In the genomic region with DNA sequence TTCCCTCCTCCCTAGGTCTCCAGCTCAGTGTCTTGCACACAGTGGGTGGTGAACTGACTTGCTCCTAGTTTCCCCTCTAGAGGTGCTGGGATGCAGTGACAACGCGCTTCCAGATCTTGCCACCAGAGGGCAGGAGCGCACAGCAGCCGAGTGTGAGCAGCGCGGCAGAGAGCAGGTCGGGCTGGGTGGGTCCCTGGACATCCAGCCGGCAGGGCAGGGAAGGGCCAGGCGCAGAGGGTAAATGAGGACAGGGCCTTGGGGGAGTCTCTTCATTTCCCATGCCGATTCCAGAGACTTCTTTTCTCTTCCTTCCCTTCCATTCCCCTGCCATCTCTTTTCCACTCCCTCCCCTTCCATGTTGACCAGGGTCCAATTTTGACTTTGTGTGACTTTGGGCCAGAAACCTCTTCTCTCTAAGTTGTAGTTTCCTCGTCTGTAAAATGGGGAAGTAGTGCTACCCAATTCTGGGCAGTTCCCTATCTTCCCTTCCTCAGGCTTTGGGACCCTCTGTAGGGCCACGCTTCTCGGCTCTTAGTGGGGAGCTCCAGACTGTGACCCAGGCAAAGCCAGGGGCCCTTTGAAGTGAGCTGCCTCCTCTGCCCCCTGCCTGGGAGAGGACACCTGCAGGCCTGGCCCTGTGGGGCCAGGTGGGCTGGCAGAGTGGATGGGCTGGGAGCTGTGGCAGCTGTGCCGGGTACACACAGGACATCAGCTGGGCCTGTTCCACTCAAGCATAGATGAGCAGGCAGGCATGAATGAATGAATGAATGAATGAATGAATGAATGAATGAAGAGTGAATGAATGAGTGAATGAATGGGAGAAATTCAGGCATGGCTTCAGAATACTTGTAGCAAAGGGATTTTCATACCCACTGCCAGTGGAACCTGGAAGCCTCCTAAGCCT, we compare ENCODE assay signal across 8 cellular contexts. TPM values are rescaled to one million over a fixed set of nuclear protein-coding genes. Genes with fewer than 3 reads are reported as not detected.
DNase-seq lines count a peak whose midpoint lies in the region; ATAC-seq and TF ChIP-seq lines count a peak whose summit lies in the region.

No MANE protein-coding gene starts in this region.

- peak; percentile 68 for ATAC-seq in GM19324 (IDR thresholded peaks at IDR 0.05; ENCODE audit: low FRiP score, unreplicated experiment)
- peak; percentile 74 for ATAC-seq in HG03439 (IDR thresholded peaks at IDR 0.05; ENCODE audit: unreplicated experiment)
- peak; percentile 87 for ATAC-seq in memory B cell (ENCODE audit: low read depth)

- no peaks in the 10 kb centered on the region for H3K9me3 Mint-ChIP-seq in activated CD4-positive, alpha-beta memory T cell treated with anti-CD3 and anti-CD28 coated beads, Interleukin-2, amount 10 ng/mL, durations not matched to agents 7 days and 5 days
- no peaks in the 10 kb centered on the region for H3K9me3 Mint-ChIP-seq in memory B cell

- peak overlapping the region; percentile 7; the same call in 1 of the 2 replicates for H3K27ac ChIP-seq in C4-2B

- peak; percentile 97 for TF ChIP-seq CTCF in C4-2B (conservative IDR thresholded peaks at IDR 0.05)

- H3K36me3 Mint-ChIP-seq in activated CD4-positive, alpha-beta memory T cell treated with anti-CD3 and anti-CD28 coated beads, Interleukin-2, amount 10 ng/mL, durations not matched to agents 7 days and 5 days (ENCODE audit: low read depth): no peaks in the 10 kb centered on the region
- H3K36me3 Mint-ChIP-seq in memory B cell: no peaks in the 10 kb centered on the region

- POLR2A ChIA-PET in activated CD4-positive, alpha-beta memory T cell treated with anti-CD3 and anti-CD28 coated beads, Interleukin-2, amount 10 ng/mL, durations not matched to agents 7 days and 5 days (lab: Charles Lee): interaction anchor here (0.7 to 6.1 kb wide), 35 partner anchors 13 to 378 kb away, joined by 3 to 56 read pairs (median 4); a partner anchor contains a TSS

- CTCF ChIA-PET in activated CD4-positive, alpha-beta memory T cell treated with anti-CD3 and anti-CD28 coated beads, Interleukin-2, amount 10 ng/mL, durations not matched to agents 7 days and 5 days (lab: Charles Lee): interaction anchor here (0.6 to 10.2 kb wide), 55 partner anchors 10 to 609 kb away, joined by 3 to 154 read pairs (median 4); a partner anchor contains a TSS

- H3K27ac Mint-ChIP-seq in activated CD4-positive, alpha-beta memory T cell treated with anti-CD3 and anti-CD28 coated beads, Interleukin-2, amount 10 ng/mL, durations not matched to agents 7 days and 5 days: peak overlapping the region; percentile 98
- peak overlapping the region; percentile 11 for H3K27ac Mint-ChIP-seq in memory B cell

- peak overlapping the region; percentile 72 for H3K4me3 Mint-ChIP-seq in activated CD4-positive, alpha-beta memory T cell treated with anti-CD3 and anti-CD28 coated beads, Interleukin-2, amount 10 ng/mL, durations not matched to agents 7 days and 5 days
- H3K4me3 Mint-ChIP-seq in memory B cell: peak overlapping the region; percentile 81

- H3K27me3 Mint-ChIP-seq in activated CD4-positive, alpha-beta memory T cell treated with anti-CD3 and anti-CD28 coated beads, Interleukin-2, amount 10 ng/mL, durations not matched to agents 7 days and 5 days: no peaks in the 10 kb centered on the region
- H3K27me3 Mint-ChIP-seq in memory B cell: peaks cover 5% of the 10 kb centered on the region

- peaks cover 49% of the 10 kb centered on the region for H3K4me1 Mint-ChIP-seq in activated CD4-positive, alpha-beta memory T cell treated with anti-CD3 and anti-CD28 coated beads, Interleukin-2, amount 10 ng/mL, durations not matched to agents 7 days and 5 days
- H3K4me1 Mint-ChIP-seq in memory B cell: peaks cover 21% of the 10 kb centered on the region

- DNase-seq in NCI-H774 (lab: John Stamatoyannopoulos, UW): peak; percentile 74
- peak; percentile 92 for DNase-seq in activated CD4-positive, alpha-beta memory T cell treated with anti-CD3 and anti-CD28 coated beads, Interleukin-2, amount 10 ng/mL, durations not matched to agents 7 days and 5 days
- peak; percentile 79 for DNase-seq in effector CD4-positive, alpha-beta T cell
- peak; percentile 88 to 95 for DNase-seq in memory B cell (ENCODE audit: low spot score in 2 of 2)
- DNase-seq in stimulated activated CD8-positive, alpha-beta memory T cell treated with anti-CD3 and anti-CD28 coated beads, Interleukin-15, amount 100 ng/mL, for 24 hours (ENCODE audit: low read depth): peak; percentile 86

RNA-seq across cellular contexts. Expression of a gene that starts 43.3 kb away (rescaled TPM):
- total RNA-seq in activated CD4-positive, alpha-beta memory T cell treated with anti-CD3 and anti-CD28 coated beads, Interleukin-2, amount 10 ng/mL, durations not matched to agents 7 days and 5 days: 10 to 100 TPM; 49.4 to 54.7 TPM

Comparison
In these comparisons a context has a peak if more than half of its experiments do, and no peak if none do; other contexts are left out.
1. Peak in every context shown above with its lines: DNase-seq, ATAC-seq and H3K27ac ChIP-seq.